Comparison of ENCODE assay signal across 8 cellular contexts in the genomic region with DNA sequence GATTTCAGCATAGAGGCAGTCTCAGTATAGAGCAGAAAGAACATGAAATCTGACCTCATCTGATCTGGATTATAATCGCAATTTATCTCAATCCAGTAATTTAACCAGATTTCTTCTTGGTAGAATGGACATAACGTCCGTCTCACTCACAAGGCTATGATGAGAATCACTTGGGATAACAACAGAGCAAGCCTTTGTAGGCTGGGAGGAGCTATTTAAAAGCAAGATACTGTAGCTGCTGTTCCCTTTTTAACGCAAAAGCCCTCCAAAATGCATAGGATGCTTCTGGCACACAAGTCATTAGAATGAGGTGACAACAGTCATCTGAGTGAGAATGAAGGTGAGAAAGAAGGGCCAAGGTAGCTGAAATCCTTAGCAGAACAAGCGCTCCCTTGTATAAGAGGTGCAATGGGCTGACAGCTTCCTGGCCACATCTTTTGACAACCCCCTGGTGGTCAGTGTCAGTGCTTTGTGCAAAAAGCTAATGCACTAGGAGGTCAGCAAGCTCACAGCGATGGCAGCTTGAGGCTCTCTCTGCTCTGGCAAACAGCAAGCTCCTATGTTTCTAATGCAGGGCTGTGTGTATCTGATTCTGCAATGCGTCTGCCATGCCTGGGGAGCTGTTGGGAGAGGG. TPM values are rescaled to one million over a fixed set of nuclear protein-coding genes. Genes with fewer than 3 reads are reported as not detected.
DNase-seq lines count a peak whose midpoint lies in the region; ATAC-seq and TF ChIP-seq lines count a peak whose summit lies in the region.

No MANE protein-coding gene starts in this region.

- H3K9me3 Mint-ChIP-seq in Caco-2 (ENCODE audit: unreplicated experiment), result no peaks in the 10 kb centered on the region
- no peaks in the 10 kb centered on the region for H3K9me3 Mint-ChIP-seq in activated naive CD4-positive, alpha-beta T cell treated with anti-CD3 and anti-CD28 coated beads, Interleukin-2, amount 50 U/mL, for 72 hours

- peak; percentile 53 to 79 for TF ChIP-seq CTCF in Caco-2 (IDR thresholded peaks at IDR 0.05; ENCODE audit: insufficient read depth in 1 of 2, low read depth in 1 of 2, low read length in 1 of 2, severe bottlenecking in 1 of 2, unreplicated experiment in 1 of 2)
- TF ChIP-seq CTCF in lower lobe of right lung (IDR thresholded peaks at IDR 0.05), result peak; percentile 17

- POLR2A ChIA-PET in Caco-2 (lab: Charles Lee), result no interaction called here

- H3K36me3 Mint-ChIP-seq in Caco-2 (ENCODE audit: insufficient read depth, unreplicated experiment), result no peaks in the 10 kb centered on the region
- H3K36me3 Mint-ChIP-seq in activated naive CD4-positive, alpha-beta T cell treated with anti-CD3 and anti-CD28 coated beads, Interleukin-2, amount 50 U/mL, for 72 hours, result no peaks in the 10 kb centered on the region

- CTCF ChIA-PET in Caco-2 (lab: Charles Lee), result interaction anchor here (0.6 to 1.8 kb wide), 15 partner anchors 10 to 302 kb away, joined by 3 to 10 read pairs (median 5); a partner anchor contains a TSS

- H3K4me1 Mint-ChIP-seq in Caco-2 (ENCODE audit: low read depth, unreplicated experiment), result no peaks in the 10 kb centered on the region

- no peak overlapping the region for H3K27ac Mint-ChIP-seq in Caco-2 (ENCODE audit: unreplicated experiment)
- no peak overlapping the region for H3K27ac Mint-ChIP-seq in activated naive CD4-positive, alpha-beta T cell treated with anti-CD3 and anti-CD28 coated beads, Interleukin-2, amount 50 U/mL, for 72 hours

- no peak overlapping the region for H3K4me3 ChIP-seq in Caco-2 (ENCODE audit: low read depth, low read length)
- no peak overlapping the region for H3K4me3 ChIP-seq in adipocyte (ENCODE audit: low read length)
- no peak overlapping the region for H3K4me3 ChIP-seq in lower lobe of right lung

- DNase-seq in Caco-2 (peak; percentile 58 to 64), HT-29 (ENCODE audit: low spot score) (peak; percentile 56), adipocyte (ENCODE audit: low read depth) (peak; percentile 11), lower lobe of right lung (no peak), COR-L47 (lab: John Stamatoyannopoulos, UW) (no peak), NOMO-1 treated with dmso at 0.1 percent for 144 hours (lab: John Stamatoyannopoulos, UW; ENCODE audit: unreplicated experiment) (no peak)
- no peak for DNase-seq in activated naive CD4-positive, alpha-beta T cell treated with anti-CD3 and anti-CD28 coated beads, Interleukin-2, amount 50 U/mL, for 72 hours (ENCODE audit: low spot score in 2 of 2)

- no TSS peak for BruUV-seq in Caco-2 (replicated peaks; lab: Mats Ljungman, UMichigan)

- no peaks in the 10 kb centered on the region for H3K27me3 ChIP-seq in Caco-2 (replicated peaks; ENCODE audit: control insufficient read depth, insufficient read depth, low read length)
- no peaks in the 10 kb centered on the region for H3K27me3 ChIP-seq in adipocyte (replicated peaks; ENCODE audit: control insufficient read depth, insufficient read depth, low read length)
- H3K27me3 ChIP-seq in lower lobe of right lung (ENCODE audit: low read depth), result no peaks in the 10 kb centered on the region

- no peak overlapping the region for H3K9ac ChIP-seq in adipocyte (ENCODE audit: low read length)

- H3K9me3 ChIP-seq in Caco-2 (no peaks in the 10 kb centered on the region), adipocyte (ENCODE audit: control insufficient read depth, low read length) (no peaks in the 10 kb centered on the region), lower lobe of right lung (no peaks in the 10 kb centered on the region)

- ATAC-seq in lower lobe of right lung, result no peak
- no peak for ATAC-seq in activated naive CD4-positive, alpha-beta T cell treated with anti-CD3 and anti-CD28 coated beads, Interleukin-2, amount 50 U/mL, for 72 hours
- ATAC-seq in GM19452 (IDR thresholded peaks at IDR 0.05; ENCODE audit: unreplicated experiment), result no peak

- H3K27ac ChIP-seq in lower lobe of right lung, result no peak overlapping the region

- H3K27me3 Mint-ChIP-seq in Caco-2 (ENCODE audit: insufficient read depth, unreplicated experiment), result no peaks in the 10 kb centered on the region

- intact Hi-C loops in Caco-2 (cut with micrococcal nuclease; ENCODE audit: unreplicated experiment), result loop anchor here (1.0 to 5.0 kb wide), 3 partner anchors 39 to 163 kb away; no protein-coding TSS in a partner anchor
- intact Hi-C loops in lower lobe of right lung (cut with DNase I), result no loop called here

- H3K36me3 ChIP-seq in Caco-2 (ENCODE audit: control insufficient read depth, insufficient read depth, low read length), result no peaks in the 10 kb centered on the region
- no peaks in the 10 kb centered on the region for H3K36me3 ChIP-seq in adipocyte (ENCODE audit: control insufficient read depth, insufficient read depth, low read length, severe bottlenecking)
- no peaks in the 10 kb centered on the region for H3K36me3 ChIP-seq in lower lobe of right lung

- H3K4me3 Mint-ChIP-seq in Caco-2 (ENCODE audit: unreplicated experiment), result no peak overlapping the region

- H3K4me1 ChIP-seq in Caco-2, result no peaks in the 10 kb centered on the region
- peaks cover 8% of the 10 kb centered on the region for H3K4me1 ChIP-seq in adipocyte (ENCODE audit: control insufficient read depth, insufficient read depth, low read length)
- peaks cover 9% of the 10 kb centered on the region for H3K4me1 ChIP-seq in lower lobe of right lung

RNA-seq across cellular contexts. Expression of a gene that starts 16.4 kb away (rescaled TPM):
- total RNA-seq in Caco-2 (2022) (0.28 TPM in 1 of 2 replicates, not detected in the other), lower lobe of right lung (2.8 TPM)
- not detected in 2 replicates for total RNA-seq in HT-29 (2014; rRNA removed; shearing (Covaris generic))
- total RNA-seq in activated naive CD4-positive, alpha-beta T cell treated with anti-CD3 and anti-CD28 coated beads, Interleukin-2, amount 50 U/mL, for 72 hours, result not detected

Comparison
In these comparisons a context has a peak if more than half of its experiments do, and no peak if none do; other contexts are left out.
1. DNase-seq: peak in Caco-2 (2 of 2), HT-29 (single experiment) and adipocyte (single experiment); none in lower lobe of right lung (single experiment), activated naive CD4-positive, alpha-beta T cell treated with anti-CD3 and anti-CD28 coated beads, Interleukin-2, amount 50 U/mL, for 72 hours (0 of 2), COR-L47 (single experiment) and NOMO-1 treated with dmso at 0.1 percent for 144 hours (single experiment).